Comparison of ENCODE assay signal across 20 cellular contexts in the genomic region with DNA sequence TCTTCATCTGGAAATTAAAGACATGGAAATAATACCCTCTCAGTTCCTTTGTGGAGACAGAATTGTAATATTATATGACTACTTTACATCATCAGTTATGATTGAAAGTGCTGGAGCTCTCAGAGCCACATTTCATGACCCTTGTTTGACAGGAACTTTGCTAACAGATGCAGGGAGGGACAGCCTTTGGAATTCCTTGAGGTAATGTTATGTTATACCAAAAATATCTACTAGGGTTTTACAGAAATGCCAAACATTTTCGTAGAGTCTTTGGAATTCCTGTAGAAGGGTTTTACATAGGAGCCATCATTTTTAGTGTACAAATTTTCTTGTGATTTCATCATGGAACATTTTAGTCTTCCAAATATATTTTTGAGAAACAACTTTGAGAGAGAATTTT. TPM values are rescaled to one million over a fixed set of nuclear protein-coding genes. Genes with fewer than 3 reads are reported as not detected.
DNase-seq lines count a peak whose midpoint lies in the region; ATAC-seq and TF ChIP-seq lines count a peak whose summit lies in the region.
"Had no signal": no experiment of that assay in that cellular context is flagged by ENCODE, and none has a peak within 500 bp of the region (broad histone marks: within the 10 kb centered on the region; RNA-seq: fewer than 3 reads in every experiment).

No MANE protein-coding gene starts in this region.

- ATAC-seq in GM19395 (IDR thresholded peaks at IDR 0.05; ENCODE audit: unreplicated experiment) (no peak), HG02970 (IDR thresholded peaks at IDR 0.05; ENCODE audit: low FRiP score, unreplicated experiment) (no peak)
- ATAC-seq: activated CD4-positive, alpha-beta T cell treated with anti-CD3 and anti-CD28 coated beads for 36 hours; esophagus mucosa; PC-3; right cardiac atrium had no signal

- H3K4me1 Mint-ChIP-seq in endodermal cell = peaks cover 37% of the 10 kb centered on the region
- H3K4me1 Mint-ChIP-seq: activated CD4-positive, alpha-beta T cell treated with anti-CD3 and anti-CD28 coated beads for 36 hours had no signal

- no peak for TF ChIP-seq CTCF in AG09309 (IDR thresholded peaks at IDR 0.05; ENCODE audit: control insufficient read depth, insufficient read depth, low read depth, low read length, missing control alignments)
- no peak for TF ChIP-seq CTCF in endodermal cell (conservative IDR thresholded peaks at IDR 0.05)

- H3K27me3 ChIP-seq in endodermal cell (ENCODE audit: control insufficient read depth, insufficient read depth, low read length, poor library complexity, severe bottlenecking) = no peaks in the 10 kb centered on the region
- H3K27me3 ChIP-seq: uterus had no signal

- H3K4me3 ChIP-seq in AG09309 (ENCODE audit: control insufficient read depth, low read depth, low read length) (no peak overlapping the region), endodermal cell (ENCODE audit: low read length) (no peak overlapping the region)
- H3K4me3 ChIP-seq: uterus had no signal

- no peaks in the 10 kb centered on the region for H3K36me3 ChIP-seq in endodermal cell (ENCODE audit: control insufficient read depth, insufficient read depth, low read length)
- H3K36me3 ChIP-seq: uterus had no signal

- H3K27ac ChIP-seq in endodermal cell (ENCODE audit: low read depth, low read length) = no peak overlapping the region
- H3K27ac ChIP-seq: uterus had no signal

- H3K9ac ChIP-seq in endodermal cell (ENCODE audit: extremely low read depth, low read length, poor library complexity, severe bottlenecking) = no peak overlapping the region

- H3K4me3 Mint-ChIP-seq in endodermal cell = no peak overlapping the region
- H3K4me3 Mint-ChIP-seq: activated CD4-positive, alpha-beta T cell treated with anti-CD3 and anti-CD28 coated beads for 36 hours; stimulated activated naive CD8-positive, alpha-beta T cell treated with anti-CD3 and anti-CD28 coated beads, Interleukin-15, Interleukin-2, amounts not matched to agents 100 ng/mL and 50 ng/mL, for 24 hours had no signal

- H3K36me3 Mint-ChIP-seq in endodermal cell (ENCODE audit: low read depth) = no peaks in the 10 kb centered on the region

- no peaks in the 10 kb centered on the region for H3K9me3 Mint-ChIP-seq in endodermal cell
- H3K9me3 Mint-ChIP-seq: stimulated activated naive CD8-positive, alpha-beta T cell treated with anti-CD3 and anti-CD28 coated beads, Interleukin-15, Interleukin-2, amounts not matched to agents 100 ng/mL and 50 ng/mL, for 24 hours had no signal

- no peaks in the 10 kb centered on the region for H3K27me3 Mint-ChIP-seq in endodermal cell (ENCODE audit: insufficient read depth)
- H3K27me3 Mint-ChIP-seq: stimulated activated naive CD8-positive, alpha-beta T cell treated with anti-CD3 and anti-CD28 coated beads, Interleukin-15, Interleukin-2, amounts not matched to agents 100 ng/mL and 50 ng/mL, for 24 hours had no signal

- DNase-seq in AG09309 (ENCODE audit: low read depth) (peak; percentile 39), M059J (ENCODE audit: low read depth) (peak; percentile 38), endodermal cell (no peak), myocyte (ENCODE audit: low read depth) (peak; percentile 81), DMS 273 (lab: John Stamatoyannopoulos, UW; ENCODE audit: unreplicated experiment) (no peak)
- DNase-seq in activated CD4-positive, CD25-positive, alpha-beta regulatory T cell treated with anti-CD3 and anti-CD28 coated beads, Interleukin-2, amount 50 U/mL, for 72 hours = no peak
- DNase-seq: activated CD4-positive, alpha-beta T cell treated with anti-CD3 and anti-CD28 coated beads for 36 hours; dermis blood vessel endothelial cell; hypothalamus; kidney glomerular epithelial cell; NCI-H187; NCI-H526 treated with DMSO at 0.1 percent for 48 hours; nucleus accumbens; PC-3; right cardiac atrium; uterus had no signal

- H3K4me1 ChIP-seq in endodermal cell (ENCODE audit: control insufficient read depth, insufficient read depth, low read length) = no peaks in the 10 kb centered on the region
- H3K4me1 ChIP-seq: uterus had no signal

- no peaks in the 10 kb centered on the region for H3K9me3 ChIP-seq in endodermal cell (ENCODE audit: control insufficient read depth, low read length)
- H3K9me3 ChIP-seq: uterus had no signal

- WGBS in endodermal cell (ENCODE audit: insufficient coverage in 1 of 2, insufficient read length in 1 of 2), 2 experiments = 100% methylated on average over 1 of the region's 1 CpG; no CpG with 5 or more reads in 1 of the 2 experiments

- H3K27ac Mint-ChIP-seq in endodermal cell = peak overlapping the region; percentile 59
- H3K27ac Mint-ChIP-seq: activated CD4-positive, alpha-beta T cell treated with anti-CD3 and anti-CD28 coated beads for 36 hours; stimulated activated naive CD8-positive, alpha-beta T cell treated with anti-CD3 and anti-CD28 coated beads, Interleukin-15, Interleukin-2, amounts not matched to agents 100 ng/mL and 50 ng/mL, for 24 hours had no signal

RNA-seq across cellular contexts. Expression of a gene that starts 57.4 kb away (rescaled TPM):
- 7.5 and 12.2 TPM in 2 replicates for total RNA-seq in M059J (2014; rRNA removed; shearing (Covaris generic))
- total RNA-seq in endodermal cell (1 to 10 TPM in 1 of 2 donors, under 1 TPM in 1; 0.33 to 1.9 TPM), myocyte (34.5 and 44.7 TPM in 2 replicates)
- polyA plus RNA-seq in endodermal cell (2013, experiment 1 of 2) = 0.43 TPM
- 0.33 TPM for polyA plus RNA-seq in endodermal cell (2013, experiment 2 of 2)
- 35.7 TPM for polyA plus RNA-seq in myocyte (2012)
- total RNA-seq: activated CD4-positive, alpha-beta T cell treated with anti-CD3 and anti-CD28 coated beads for 36 hours; PC-3 had no signal

Comparison
In these comparisons a context has a peak if more than half of its experiments do, and no peak if none do; other contexts are left out.
1. DNase-seq: peak in AG09309 (single experiment), M059J (single experiment) and myocyte (single experiment); none in endodermal cell (single experiment), DMS 273 (single experiment) and activated CD4-positive, CD25-positive, alpha-beta regulatory T cell treated with anti-CD3 and anti-CD28 coated beads, Interleukin-2, amount 50 U/mL, for 72 hours (single experiment).